21 cellular contexts compared by ENCODE assay signal in genomic region chr22:45720875-45721378, GRCh38. TPM values are rescaled to one million over a fixed set of nuclear protein-coding genes. Genes with fewer than 3 reads are reported as not detected.
DNase-seq lines count a peak whose midpoint lies in the region; ATAC-seq and TF ChIP-seq lines count a peak whose summit lies in the region.
"Had no signal": no experiment of that assay in that cellular context is flagged by ENCODE, and none has a peak within 500 bp of the region (broad histone marks: within the 10 kb centered on the region; RNA-seq: fewer than 3 reads in every experiment).

No MANE protein-coding gene starts in this region.

- peaks cover 25% of the 10 kb centered on the region for H3K4me1 Mint-ChIP-seq in activated CD4-positive, alpha-beta memory T cell treated with anti-CD3 and anti-CD28 coated beads for 36 hours (ENCODE audit: low read depth)

- DNase-seq in cardiac muscle cell (ENCODE audit: low read depth in 1 of 2, low spot score in 1 of 2) (no peak), right cardiac atrium (no peak), RPMI7951 (ENCODE audit: low read depth) (peak; percentile 4), left lobe of liver (ENCODE audit: low spot score) (no peak), COLO668 (lab: John Stamatoyannopoulos, UW; ENCODE audit: unreplicated experiment) (no peak)
- no peak for DNase-seq in activated CD4-positive, alpha-beta memory T cell treated with anti-CD3 and anti-CD28 coated beads for 36 hours
- DNase-seq: activated CD4-positive, alpha-beta memory T cell treated with anti-CD3 and anti-CD28 coated beads, Interleukin-2, amount 10 ng/mL, durations not matched to agents 7 days and 5 days; activated CD4-positive, CD25-positive, alpha-beta regulatory T cell treated with anti-CD3 and anti-CD28 coated beads, Interleukin-2, amount 50 U/mL, for 72 hours; activated CD8-positive, alpha-beta memory T cell treated with anti-CD3 and anti-CD28 coated beads, Interleukin-2, amount 50 U/mL, for 48 hours; activated effector memory CD4-positive, alpha-beta T cell treated with Interleukin-2 at 50 U/mL for 16 hours; COR-L47; NCI-H1092 treated with DMSO at 0.1 percent for 48 hours; NCI-H2029; NCI-H226; NCI-H774; stomach; tibial artery had no signal

- no peak overlapping the region for H3K27ac Mint-ChIP-seq in activated CD4-positive, alpha-beta memory T cell treated with anti-CD3 and anti-CD28 coated beads for 36 hours
- H3K27ac Mint-ChIP-seq: activated CD4-positive, alpha-beta memory T cell treated with anti-CD3 and anti-CD28 coated beads, Interleukin-2, amount 10 ng/mL, durations not matched to agents 7 days and 5 days; natural killer cell treated with Interleukin-12 subunit alpha and Interleukin-12 subunit beta and Interleukin-15 and Interleukin-18, amount 100 ng/mL, for 72 hours had no signal

- TF ChIP-seq CTCF in cardiac muscle cell (IDR thresholded peaks at IDR 0.05; ENCODE audit: low read depth, low read length), result no peak

- WGBS in right cardiac atrium, result 97% methylated on average over 5 of the region's 5 CpGs

- POLR2A ChIA-PET in activated CD4-positive, alpha-beta memory T cell treated with anti-CD3 and anti-CD28 coated beads for 36 hours (lab: Charles Lee), result no interaction called here

- peaks cover 21% of the 10 kb centered on the region for H3K36me3 ChIP-seq in cardiac muscle cell

- H3K36me3 Mint-ChIP-seq in activated CD4-positive, alpha-beta memory T cell treated with anti-CD3 and anti-CD28 coated beads for 36 hours, result peaks cover 35% of the 10 kb centered on the region

- no peak overlapping the region for H3K4me3 Mint-ChIP-seq in activated CD4-positive, alpha-beta memory T cell treated with anti-CD3 and anti-CD28 coated beads for 36 hours
- H3K4me3 Mint-ChIP-seq: activated CD4-positive, alpha-beta memory T cell treated with anti-CD3 and anti-CD28 coated beads, Interleukin-2, amount 10 ng/mL, durations not matched to agents 7 days and 5 days; natural killer cell treated with Interleukin-12 subunit alpha and Interleukin-12 subunit beta and Interleukin-15 and Interleukin-18, amount 100 ng/mL, for 72 hours had no signal

- H3K4me3 ChIP-seq in cardiac muscle cell, result no peak overlapping the region
- no peak overlapping the region for H3K4me3 ChIP-seq in right cardiac atrium (ENCODE audit: low read length)
- H3K4me3 ChIP-seq: BLaER1, stomach, tibial artery had no signal

- no peaks in the 10 kb centered on the region for H3K9me3 ChIP-seq in cardiac muscle cell (ENCODE audit: low read depth)
- H3K9me3 ChIP-seq in right cardiac atrium (ENCODE audit: control insufficient read depth, low read length), result no peaks in the 10 kb centered on the region
- H3K9me3 ChIP-seq: BLaER1, stomach, tibial artery had no signal

- no peaks in the 10 kb centered on the region for H3K27me3 Mint-ChIP-seq in activated CD4-positive, alpha-beta memory T cell treated with anti-CD3 and anti-CD28 coated beads for 36 hours
- H3K27me3 Mint-ChIP-seq: activated CD4-positive, alpha-beta memory T cell treated with anti-CD3 and anti-CD28 coated beads, Interleukin-2, amount 10 ng/mL, durations not matched to agents 7 days and 5 days; natural killer cell treated with Interleukin-12 subunit alpha and Interleukin-12 subunit beta and Interleukin-15 and Interleukin-18, amount 100 ng/mL, for 72 hours had no signal

- ATAC-seq in right cardiac atrium, result no peak
- ATAC-seq in left lobe of liver, result peak; percentile 17
- ATAC-seq in GM19023 (IDR thresholded peaks at IDR 0.05; ENCODE audit: unreplicated experiment), result no peak
- ATAC-seq: natural killer cell treated with Interleukin-12 subunit alpha and Interleukin-12 subunit beta and Interleukin-15 and Interleukin-18, amount 100 ng/mL, for 72 hours had no signal

- H3K4me1 ChIP-seq in cardiac muscle cell (ENCODE audit: low read depth) (no peaks in the 10 kb centered on the region), right cardiac atrium (ENCODE audit: control insufficient read depth, insufficient read depth, low read length) (no peaks in the 10 kb centered on the region)
- H3K4me1 ChIP-seq: BLaER1 had no signal

- H3K27me3 ChIP-seq in cardiac muscle cell (no peaks in the 10 kb centered on the region), right cardiac atrium (ENCODE audit: control insufficient read depth, insufficient read depth) (no peaks in the 10 kb centered on the region)
- H3K27me3 ChIP-seq: BLaER1, stomach, tibial artery had no signal

- H3K27ac ChIP-seq in cardiac muscle cell, result peak overlapping the region; percentile 36
- no peak overlapping the region for H3K27ac ChIP-seq in right cardiac atrium (ENCODE audit: low read length)
- H3K27ac ChIP-seq: BLaER1, HL-60, stomach, tibial artery had no signal

- CTCF ChIA-PET in activated CD4-positive, alpha-beta memory T cell treated with anti-CD3 and anti-CD28 coated beads for 36 hours (lab: Charles Lee), result no interaction called here

- intact Hi-C loops in right cardiac atrium (cut with DNase I), result no loop called here
- intact Hi-C loops in activated CD4-positive, alpha-beta memory T cell treated with anti-CD3 and anti-CD28 coated beads for 36 hours (cut with micrococcal nuclease), result no loop called here

- H3K9me3 Mint-ChIP-seq in activated CD4-positive, alpha-beta memory T cell treated with anti-CD3 and anti-CD28 coated beads for 36 hours, result no peaks in the 10 kb centered on the region
- H3K9me3 Mint-ChIP-seq: activated CD4-positive, alpha-beta memory T cell treated with anti-CD3 and anti-CD28 coated beads, Interleukin-2, amount 10 ng/mL, durations not matched to agents 7 days and 5 days; natural killer cell treated with Interleukin-12 subunit alpha and Interleukin-12 subunit beta and Interleukin-15 and Interleukin-18, amount 100 ng/mL, for 72 hours had no signal

RNA-seq across cellular contexts. Expression of gene ATXN10, which starts 49.3 kb away (rescaled TPM):
- total RNA-seq in cardiac muscle cell, result 67.3 and 78.8 TPM in 2 replicates
- 267 and 279 TPM in 2 replicates for polyA plus RNA-seq in cardiac muscle cell
- total RNA-seq in right cardiac atrium, result 100 to 1,000 TPM; 141 to 176 (median 153) TPM
- 96.6 TPM for polyA plus RNA-seq in right cardiac atrium
- 97.7 and 103 TPM in 2 replicates for total RNA-seq in RPMI7951 (2014; rRNA removed; shearing (Covaris generic))
- total RNA-seq in left lobe of liver, result 71.7 TPM
- 10 to 100 TPM; 88.6 to 89.9 TPM for total RNA-seq in activated CD4-positive, alpha-beta memory T cell treated with anti-CD3 and anti-CD28 coated beads for 36 hours
